ENCODE assay signal across 22 cellular contexts in the genomic region with DNA sequence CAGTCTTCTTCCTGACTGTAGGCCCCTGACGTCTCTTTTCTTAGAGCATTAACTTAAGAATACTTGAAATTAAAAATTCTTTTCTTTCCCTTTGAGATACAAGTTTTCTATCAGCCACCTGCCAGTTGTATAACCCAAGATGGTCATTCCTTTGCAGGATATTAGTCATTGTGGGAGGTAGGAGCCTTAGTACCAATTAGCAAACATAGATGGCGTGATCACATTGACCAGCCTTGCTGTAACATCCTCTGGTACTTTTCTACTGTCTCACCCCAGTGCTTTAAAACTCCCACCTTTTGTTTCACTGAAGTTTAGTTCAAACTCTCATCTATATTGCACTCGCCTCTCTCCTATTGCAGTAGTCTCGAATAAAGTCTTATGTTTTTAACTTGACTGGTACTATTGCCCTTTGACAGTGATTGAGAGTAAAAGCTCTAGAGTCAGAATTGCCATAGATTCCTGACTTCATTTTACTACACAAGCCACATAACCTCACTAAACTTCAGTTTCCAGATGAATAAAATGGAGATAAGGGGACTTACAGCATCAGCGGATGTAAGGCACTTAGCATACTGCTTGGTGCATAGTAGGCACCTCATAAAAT.
"Had no signal": no experiment of that assay in that cellular context is flagged by ENCODE, and none has a peak within 500 bp of the region (broad histone marks: within the 10 kb centered on the region; RNA-seq: fewer than 3 reads in every experiment).

No MANE protein-coding gene starts in this region.

- DNase-seq: activated CD4-positive, alpha-beta T cell treated with anti-CD3 and anti-CD28 coated beads for 1 hour; activated CD4-positive, alpha-beta T cell treated with anti-CD3 and anti-CD28 coated beads, Interleukin-2, amount 50 U/mL, for 48 hours; activated naive CD4-positive, alpha-beta T cell; body of pancreas; central memory CD4-positive, alpha-beta T cell; dorsolateral prefrontal cortex; endodermal cell; foreskin melanocyte; hypothalamus; kidney; midbrain; nephron progenitor cell; nucleus accumbens; stimulated activated CD4-positive, alpha-beta T cell treated with anti-CD3 and anti-CD28 coated beads, Interleukin-4, amount 100 ng/mL, for 1 hour; stomach; T-helper 2 cell had no signal

- H3K9me3 ChIP-seq: body of pancreas, stomach had no signal

- H3K4me1 ChIP-seq: body of pancreas, stomach had no signal

- FAIRE-seq: colon, kidney had no signal

- H3K27ac ChIP-seq: body of pancreas, dorsolateral prefrontal cortex, stomach, VCaP had no signal

- H3K4me3 ChIP-seq: body of pancreas, dorsolateral prefrontal cortex, lung, smooth muscle cell, stomach had no signal

- H3K4me2 ChIP-seq: smooth muscle cell had no signal

- ATAC-seq: body of pancreas, left lobe of liver, sciatic nerve had no signal
